1 cellular context compared by ENCODE assay signal in genomic region chr15:52652286-52652685, GRCh38.
TF ChIP-seq lines count a peak whose summit lies in the region.

No MANE protein-coding gene starts in this region.

TF ChIP-seq in HCT116, 20 proteins besides CTCF, POLR2A, EP300 and RAD21 (continued from another document):
- no peak for TF ChIP-seq TCF7L2 (IDR thresholded peaks at IDR 0.05; ENCODE audit: borderline replicate concordance, extremely low read depth, insufficient read depth, insufficient read length)
- no peak for TF ChIP-seq EZH2 (IDR thresholded peaks at IDR 0.05)
- no peak for TF ChIP-seq SP1 (IDR thresholded peaks at IDR 0.05; ENCODE audit: low read depth)
- no peak for TF ChIP-seq MAX (IDR thresholded peaks at IDR 0.05)
